Comparison of ENCODE assay signal across 1 cellular context in genomic region chr16:49216593-49216992, GRCh38.
TF ChIP-seq lines count a peak whose summit lies in the region.

No MANE protein-coding gene starts in this region.

TF ChIP-seq in GM23338, 12 proteins besides CTCF, POLR2A, EP300 and RAD21 (continued from another document):
- TF ChIP-seq ZNF331 (CRISPR knock-in tag; IDR thresholded peaks at IDR 0.05; ENCODE audit: low read depth): no peak
- TF ChIP-seq JUNB (IDR thresholded peaks at IDR 0.05; ENCODE audit: unreplicated experiment): no peak
- TF ChIP-seq, protein P1, sequence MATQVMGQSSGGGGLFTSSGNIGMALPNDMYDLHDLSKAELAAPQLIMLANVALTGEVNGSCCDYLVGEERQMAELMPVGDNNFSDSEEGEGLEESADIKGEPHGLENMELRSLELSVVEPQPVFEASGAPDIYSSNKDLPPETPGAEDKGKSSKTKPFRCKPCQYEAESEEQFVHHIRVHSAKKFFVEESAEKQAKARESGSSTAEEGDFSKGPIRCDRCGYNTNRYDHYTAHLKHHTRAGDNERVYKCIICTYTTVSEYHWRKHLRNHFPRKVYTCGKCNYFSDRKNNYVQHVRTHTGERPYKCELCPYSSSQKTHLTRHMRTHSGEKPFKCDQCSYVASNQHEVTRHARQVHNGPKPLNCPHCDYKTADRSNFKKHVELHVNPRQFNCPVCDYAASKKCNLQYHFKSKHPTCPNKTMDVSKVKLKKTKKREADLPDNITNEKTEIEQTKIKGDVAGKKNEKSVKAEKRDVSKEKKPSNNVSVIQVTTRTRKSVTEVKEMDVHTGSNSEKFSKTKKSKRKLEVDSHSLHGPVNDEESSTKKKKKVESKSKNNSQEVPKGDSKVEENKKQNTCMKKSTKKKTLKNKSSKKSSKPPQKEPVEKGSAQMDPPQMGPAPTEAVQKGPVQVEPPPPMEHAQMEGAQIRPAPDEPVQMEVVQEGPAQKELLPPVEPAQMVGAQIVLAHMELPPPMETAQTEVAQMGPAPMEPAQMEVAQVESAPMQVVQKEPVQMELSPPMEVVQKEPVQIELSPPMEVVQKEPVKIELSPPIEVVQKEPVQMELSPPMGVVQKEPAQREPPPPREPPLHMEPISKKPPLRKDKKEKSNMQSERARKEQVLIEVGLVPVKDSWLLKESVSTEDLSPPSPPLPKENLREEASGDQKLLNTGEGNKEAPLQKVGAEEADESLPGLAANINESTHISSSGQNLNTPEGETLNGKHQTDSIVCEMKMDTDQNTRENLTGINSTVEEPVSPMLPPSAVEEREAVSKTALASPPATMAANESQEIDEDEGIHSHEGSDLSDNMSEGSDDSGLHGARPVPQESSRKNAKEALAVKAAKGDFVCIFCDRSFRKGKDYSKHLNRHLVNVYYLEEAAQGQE (IDR thresholded peaks at IDR 0.05; ENCODE audit: unreplicated experiment): no peak
- no peak for TF ChIP-seq ZNF114 (CRISPR knock-in tag; IDR thresholded peaks at IDR 0.05)
- no peak for TF ChIP-seq CREB1 (CRISPR knock-in tag; IDR thresholded peaks at IDR 0.05; ENCODE audit: low read depth)
- no peak for TF ChIP-seq STAT1 (IDR thresholded peaks at IDR 0.05; ENCODE audit: unreplicated experiment)
